Comparison of ENCODE assay signal across 10 cellular contexts in the genomic region with DNA sequence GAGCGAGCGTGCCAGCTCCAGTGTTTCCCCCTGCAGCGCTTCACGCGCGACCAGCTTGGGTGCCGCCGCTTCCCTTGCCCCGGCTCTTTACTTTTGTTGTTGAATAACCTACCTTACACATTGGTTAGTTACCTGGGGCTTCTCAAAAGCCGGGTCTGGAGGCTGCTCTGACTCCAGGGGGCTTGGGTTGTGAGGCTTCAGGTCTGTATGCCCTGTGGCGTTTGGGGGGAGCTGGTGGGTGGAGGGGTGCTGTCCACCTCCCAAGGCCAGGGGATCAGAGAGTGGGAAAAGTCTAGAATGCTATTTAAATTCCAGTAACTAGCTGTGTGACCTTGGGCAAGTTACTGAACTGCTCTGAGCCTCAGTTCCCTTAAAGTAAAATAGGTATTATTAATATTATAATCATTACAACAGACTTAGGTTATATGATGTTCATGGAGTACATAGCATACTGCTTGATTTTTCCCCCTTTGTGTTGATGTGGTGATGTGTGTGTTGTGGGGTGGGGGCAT. TPM values are rescaled to one million over a fixed set of nuclear protein-coding genes. Genes with fewer than 3 reads are reported as not detected.
DNase-seq lines count a peak whose midpoint lies in the region; ATAC-seq, FAIRE-seq and TF ChIP-seq lines count a peak whose summit lies in the region.
"Had no signal": no experiment of that assay in that cellular context is flagged by ENCODE, and none has a peak within 500 bp of the region (broad histone marks: within the 10 kb centered on the region; RNA-seq: fewer than 3 reads in every experiment).

No MANE protein-coding gene starts in this region.

- H3K27ac Mint-ChIP-seq in activated CD8-positive, alpha-beta memory T cell treated with anti-CD3 and anti-CD28 coated beads, Interleukin-2, amount 10 ng/mL, durations not matched to agents 7 days and 5 days, result no peak overlapping the region
- H3K27ac Mint-ChIP-seq in T-helper 17 cell, result no peak overlapping the region
- H3K27ac Mint-ChIP-seq: activated naive CD8-positive, alpha-beta T cell had no signal

- 36% methylated on average over 3 of the region's 11 CpGs for WGBS in suprapubic skin

- TF ChIP-seq CTCF in kidney (IDR thresholded peaks at IDR 0.05; ENCODE audit: borderline replicate concordance, extremely low read depth, insufficient read depth) (no peak), suprapubic skin (IDR thresholded peaks at IDR 0.05) (no peak)

- H3K9ac ChIP-seq in kidney (ENCODE audit: low read length in 2 of 2), result peak overlapping the region in 1 of 2 donors; percentile 26

- H3K4me1 Mint-ChIP-seq in activated CD8-positive, alpha-beta memory T cell treated with anti-CD3 and anti-CD28 coated beads, Interleukin-2, amount 10 ng/mL, durations not matched to agents 7 days and 5 days, result no peaks in the 10 kb centered on the region
- peaks cover 2% of the 10 kb centered on the region for H3K4me1 Mint-ChIP-seq in T-helper 17 cell

- TF ChIP-seq POLR2A in suprapubic skin (IDR thresholded peaks at IDR 0.05), result no peak

- H3K9me3 ChIP-seq in T-helper 17 cell (ENCODE audit: control insufficient read depth, low read length, poor library complexity, severe bottlenecking), result no peaks in the 10 kb centered on the region
- H3K9me3 ChIP-seq in kidney (ENCODE audit: control insufficient read depth in 1 of 2, low read length in 2 of 2), result no peaks in the 10 kb centered on the region
- no peaks in the 10 kb centered on the region for H3K9me3 ChIP-seq in suprapubic skin

- H3K27ac ChIP-seq in kidney (ENCODE audit: low read depth in 2 of 2, low read length in 2 of 2) (no peak overlapping the region), suprapubic skin (peak overlapping the region; percentile 85)

- no peak overlapping the region for H3K4me3 Mint-ChIP-seq in activated CD8-positive, alpha-beta memory T cell treated with anti-CD3 and anti-CD28 coated beads, Interleukin-2, amount 10 ng/mL, durations not matched to agents 7 days and 5 days
- peak overlapping the region; percentile 63 for H3K4me3 Mint-ChIP-seq in T-helper 17 cell

- intact Hi-C loops in kidney (cut with DNase I), result no loop called here

- no peaks in the 10 kb centered on the region for H3K36me3 Mint-ChIP-seq in activated CD8-positive, alpha-beta memory T cell treated with anti-CD3 and anti-CD28 coated beads, Interleukin-2, amount 10 ng/mL, durations not matched to agents 7 days and 5 days
- peaks cover 3% of the 10 kb centered on the region for H3K36me3 Mint-ChIP-seq in T-helper 17 cell (ENCODE audit: low read depth)
- H3K36me3 Mint-ChIP-seq: activated naive CD8-positive, alpha-beta T cell had no signal

- H3K4me1 ChIP-seq in kidney (ENCODE audit: control insufficient read depth in 1 of 2, insufficient read depth in 1 of 2, low read depth in 1 of 2, low read length in 2 of 2), result no peaks in the 10 kb centered on the region
- peaks cover 25% of the 10 kb centered on the region for H3K4me1 ChIP-seq in suprapubic skin

- TF ChIP-seq EP300 in suprapubic skin (IDR thresholded peaks at IDR 0.05), result no peak

- DNase-seq in activated CD8-positive, alpha-beta memory T cell treated with anti-CD3 and anti-CD28 coated beads, Interleukin-2, amount 10 ng/mL, durations not matched to agents 7 days and 5 days, result no peak
- DNase-seq in activated CD8-positive, alpha-beta memory T cell treated with anti-CD3 and anti-CD28 coated beads, Interleukin-2, amount 50 U/mL, for 4 hours, result no peak
- DNase-seq in T-helper 17 cell, result no peak
- DNase-seq in kidney, result no peak
- DNase-seq in suprapubic skin (ENCODE audit: low spot score in 2 of 2), result no peak
- DNase-seq: NCI-H82 had no signal

- no peaks in the 10 kb centered on the region for H3K36me3 ChIP-seq in kidney (ENCODE audit: control insufficient read depth in 1 of 2, insufficient read depth in 2 of 2, low read length in 2 of 2)
- H3K36me3 ChIP-seq in suprapubic skin, result no peaks in the 10 kb centered on the region

- peaks cover 29% of the 10 kb centered on the region for H3K27me3 ChIP-seq in suprapubic skin

- CTCF ChIA-PET in activated CD8-positive, alpha-beta memory T cell treated with anti-CD3 and anti-CD28 coated beads, Interleukin-2, amount 10 ng/mL, durations not matched to agents 7 days and 5 days (lab: Charles Lee), result interaction anchor here (1.8 to 2.4 kb wide), 2 partner anchors 22 to 522 kb away, joined by 5 to 8 read pairs; no protein-coding TSS in a partner anchor

- FAIRE-seq in kidney (lab: Jason Lieb, UNC), result no peak

- peaks cover 74% of the 10 kb centered on the region for H3K27me3 Mint-ChIP-seq in activated CD8-positive, alpha-beta memory T cell treated with anti-CD3 and anti-CD28 coated beads, Interleukin-2, amount 10 ng/mL, durations not matched to agents 7 days and 5 days
- H3K27me3 Mint-ChIP-seq in T-helper 17 cell, result peaks cover 55% of the 10 kb centered on the region

- peak; percentile 12 for ATAC-seq in activated CD8-positive, alpha-beta memory T cell treated with anti-CD3 and anti-CD28 coated beads, Interleukin-2, amount 10 ng/mL, durations not matched to agents 7 days and 5 days
- ATAC-seq in T-helper 17 cell (no peak), HG02678 (IDR thresholded peaks at IDR 0.05; ENCODE audit: unreplicated experiment) (no peak), HG02973 (IDR thresholded peaks at IDR 0.05; ENCODE audit: unreplicated experiment) (no peak), GM21717 (IDR thresholded peaks at IDR 0.05; ENCODE audit: unreplicated experiment) (no peak)

- H3K9me3 Mint-ChIP-seq in activated CD8-positive, alpha-beta memory T cell treated with anti-CD3 and anti-CD28 coated beads, Interleukin-2, amount 10 ng/mL, durations not matched to agents 7 days and 5 days (ENCODE audit: low read depth), result no peaks in the 10 kb centered on the region

- H3K4me3 ChIP-seq in kidney (ENCODE audit: low read length in 2 of 2) (peak overlapping the region; percentile 39 to 44), suprapubic skin (peak overlapping the region; percentile 62)

RNA-seq across cellular contexts. Expression of gene LYPD6B, which starts 0.8 kb away (rescaled TPM):
- not detected for total RNA-seq in activated CD8-positive, alpha-beta memory T cell treated with anti-CD3 and anti-CD28 coated beads, Interleukin-2, amount 10 ng/mL, durations not matched to agents 7 days and 5 days
- 1 to 10 TPM in 1 of 2 donors, not detected in 1; 1.4 TPM for total RNA-seq in T-helper 17 cell
- total RNA-seq in kidney, result 9.4 TPM
- 17.6 TPM for polyA plus RNA-seq in kidney (ENCODE audit: insufficient read depth, low read depth, low replicate concordance)
- 100 to 1,000 TPM in 2 of 4 donors, 10 to 100 TPM in 2; 83.7 to 129 (median 97.7) TPM for total RNA-seq in suprapubic skin
